ENCODE assay signal across 1 cellular context in the genomic region with DNA sequence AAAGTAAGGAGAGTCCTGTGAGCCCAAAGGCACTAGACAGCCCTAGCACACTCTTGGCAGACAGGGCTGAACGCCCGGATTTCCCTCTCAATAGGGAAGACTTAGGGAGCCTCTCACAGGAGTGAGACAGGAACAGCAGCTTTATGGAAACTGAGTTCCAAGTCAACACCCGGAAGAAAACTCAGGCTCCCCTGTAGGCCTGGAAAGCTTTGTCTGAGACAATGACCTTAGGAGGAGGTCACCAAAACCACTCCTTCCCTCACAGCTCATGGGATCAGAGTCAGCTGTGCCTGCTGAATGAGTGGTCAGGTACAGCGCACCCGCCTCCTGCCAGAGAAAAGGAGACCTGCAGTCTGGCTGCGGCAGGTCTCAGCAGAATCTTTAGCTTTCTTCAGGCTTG.
TF ChIP-seq lines count a peak whose summit lies in the region.

No MANE protein-coding gene starts in this region.

TF ChIP-seq in H1, 55 proteins besides CTCF, POLR2A, EP300 and RAD21 (continued from another document):
- TF ChIP-seq TBP (IDR thresholded peaks at IDR 0.05; ENCODE audit: low read depth, low read length) (0 out of 2 replicates have a peak, but pooled peaks have one; percentile 16), FOSL1 (IDR thresholded peaks at IDR 0.05; ENCODE audit: insufficient read depth, low read depth, low read length) (no peak), SIX5 (IDR thresholded peaks at IDR 0.05; ENCODE audit: low read depth, low read length) (no peak), PHF8 (conservative IDR thresholded peaks at IDR 0.05; ENCODE audit: low read depth, low read length) (no peak), RXRA (IDR thresholded peaks at IDR 0.05; ENCODE audit: insufficient read depth, low read depth, low read length) (0 out of 2 replicates have a peak, but pooled peaks have one; percentile 62), EGR1 (IDR thresholded peaks at IDR 0.05; ENCODE audit: borderline replicate concordance, low read depth, low read length) (no peak), MAFK (IDR thresholded peaks at IDR 0.05; ENCODE audit: low read depth, low read length) (no peak), CREB1 (IDR thresholded peaks at IDR 0.05) (no peak)
